In the genomic region with DNA sequence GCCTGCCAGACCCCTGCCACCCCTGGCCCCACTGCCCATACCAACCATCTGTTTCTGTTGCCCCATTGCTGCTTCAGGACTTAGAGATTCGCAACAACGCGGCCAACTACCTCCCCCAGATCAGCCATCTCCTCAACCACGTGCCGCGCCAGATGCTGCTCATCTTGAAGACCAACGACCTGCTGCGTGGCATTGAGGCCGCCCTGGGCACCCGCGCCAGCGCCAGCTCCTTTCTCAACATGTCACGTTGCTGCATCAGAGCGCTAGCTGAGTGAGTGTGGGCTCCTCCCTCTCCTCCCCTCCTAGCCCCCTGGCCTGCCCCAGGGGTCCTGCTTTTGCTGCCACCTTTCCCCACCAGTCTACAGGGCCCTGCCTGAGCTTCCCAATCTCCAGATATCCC, we compare ENCODE assay signal across 28 cellular contexts.
"Had no signal": no experiment of that assay in that cellular context is flagged by ENCODE, and none has a peak within 500 bp of the region (broad histone marks: within the 10 kb centered on the region; RNA-seq: fewer than 3 reads in every experiment).

No MANE protein-coding gene starts in this region.

- H3K27ac Mint-ChIP-seq: dendritic cell treated with granulocyte-macrophage colony-stimulating factor and Interleukin-4, amounts not matched to agents 40 ng/mL and 50 ng/mL, for 4 days had no signal

- DNase-seq: colonic mucosa; cortex of kidney; dermis blood vessel endothelial cell; dorsolateral prefrontal cortex; effector CD4-positive, alpha-beta T cell; effector CD8-positive, alpha-beta T cell; effector memory CD4-positive, alpha-beta T cell; effector memory CD8-positive, alpha-beta T cell; erythroblast; esophagus squamous epithelium; foreskin fibroblast; foreskin keratinocyte; foreskin melanocyte; gastrocnemius medialis; glutamatergic neuron; head of caudate nucleus; heart left ventricle; heart right ventricle had no signal

- ATAC-seq: effector memory CD8-positive, alpha-beta T cell; esophagus mucosa; foreskin keratinocyte; gastrocnemius medialis; gastroesophageal sphincter; heart left ventricle had no signal

- H3K27ac ChIP-seq: colonic mucosa, coronary artery, dorsolateral prefrontal cortex, epithelial cell of prostate, esophagus muscularis mucosa, esophagus squamous epithelium, foreskin keratinocyte, gastrocnemius medialis, gastroesophageal sphincter, heart left ventricle, heart right ventricle had no signal

- H3K4me3 ChIP-seq: colonic mucosa, coronary artery, dorsolateral prefrontal cortex, esophagus muscularis mucosa, esophagus squamous epithelium, gastrocnemius medialis, gastroesophageal sphincter, heart left ventricle, heart right ventricle had no signal

- H3K4me3 Mint-ChIP-seq: dendritic cell treated with granulocyte-macrophage colony-stimulating factor and Interleukin-4, amounts not matched to agents 40 ng/mL and 50 ng/mL, for 4 days; effector memory CD8-positive, alpha-beta T cell had no signal

- H3K36me3 ChIP-seq: colonic mucosa had no signal

- H3K27me3 Mint-ChIP-seq: dendritic cell treated with granulocyte-macrophage colony-stimulating factor and Interleukin-4, amounts not matched to agents 40 ng/mL and 50 ng/mL, for 4 days; effector memory CD8-positive, alpha-beta T cell had no signal

- H3K9me3 ChIP-seq: colonic mucosa, gastrocnemius medialis had no signal

- H3K4me1 ChIP-seq: colonic mucosa, esophagus muscularis mucosa, esophagus squamous epithelium, foreskin keratinocyte, gastrocnemius medialis, gastroesophageal sphincter, heart left ventricle, heart right ventricle had no signal

- FAIRE-seq: colon, endometrium, endothelial cell of umbilical vein, frontal cortex had no signal

- H3K27me3 ChIP-seq: colonic mucosa, dorsolateral prefrontal cortex, esophagus muscularis mucosa, esophagus squamous epithelium, foreskin keratinocyte, gastrocnemius medialis, gastroesophageal sphincter, heart left ventricle, heart right ventricle had no signal
